In genomic region chr5:132987531-132988408, GRCh38 we compare ENCODE assay signal across 1 cellular context.
TF ChIP-seq lines count a peak whose summit lies in the region.

No MANE protein-coding gene starts in this region.

TF ChIP-seq in HepG2, 621 proteins besides CTCF, POLR2A, EP300 and RAD21:
- TF ChIP-seq ZNF205 (CRISPR knock-in tag; IDR thresholded peaks at IDR 0.05) (peak; percentile 76; the same call in 1 of the 2 replicates), ZNF44 (CRISPR knock-in tag; IDR thresholded peaks at IDR 0.05) (no peak)
- TF ChIP-seq, protein P1, sequence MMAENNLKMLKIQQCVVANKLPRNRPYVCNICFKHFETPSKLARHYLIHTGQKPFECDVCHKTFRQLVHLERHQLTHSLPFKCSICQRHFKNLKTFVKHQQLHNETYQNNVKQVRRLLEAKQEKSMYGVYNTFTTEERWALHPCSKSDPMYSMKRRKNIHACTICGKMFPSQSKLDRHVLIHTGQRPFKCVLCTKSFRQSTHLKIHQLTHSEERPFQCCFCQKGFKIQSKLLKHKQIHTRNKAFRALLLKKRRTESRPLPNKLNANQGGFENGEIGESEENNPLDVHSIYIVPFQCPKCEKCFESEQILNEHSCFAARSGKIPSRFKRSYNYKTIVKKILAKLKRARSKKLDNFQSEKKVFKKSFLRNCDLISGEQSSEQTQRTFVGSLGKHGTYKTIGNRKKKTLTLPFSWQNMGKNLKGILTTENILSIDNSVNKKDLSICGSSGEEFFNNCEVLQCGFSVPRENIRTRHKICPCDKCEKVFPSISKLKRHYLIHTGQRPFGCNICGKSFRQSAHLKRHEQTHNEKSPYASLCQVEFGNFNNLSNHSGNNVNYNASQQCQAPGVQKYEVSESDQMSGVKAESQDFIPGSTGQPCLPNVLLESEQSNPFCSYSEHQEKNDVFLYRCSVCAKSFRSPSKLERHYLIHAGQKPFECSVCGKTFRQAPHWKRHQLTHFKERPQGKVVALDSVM (CRISPR knock-in tag; IDR thresholded peaks at IDR 0.05) = peak; percentile 69
